1 cellular context compared by ENCODE assay signal in genomic region chr6:159728552-159728951, GRCh38.
TF ChIP-seq lines count a peak whose summit lies in the region.

No MANE protein-coding gene starts in this region.

TF ChIP-seq in endothelial cell of umbilical vein, 7 proteins besides CTCF, POLR2A, EP300 and RAD21 (continued from another document):
- TF ChIP-seq POLR2AphosphoS5 (IDR thresholded peaks at IDR 0.05; ENCODE audit: insufficient read depth, low read depth, low read length) (no peak), JUN (IDR thresholded peaks at IDR 0.05; ENCODE audit: borderline replicate concordance, insufficient read depth, insufficient read length, low read depth) (no peak)
